Comparison of ENCODE assay signal across 8 cellular contexts in genomic region chr14:89425931-89426330, GRCh38. TPM values are rescaled to one million over a fixed set of nuclear protein-coding genes. Genes with fewer than 3 reads are reported as not detected.
DNase-seq lines count a peak whose midpoint lies in the region; TF ChIP-seq lines count a peak whose summit lies in the region.

No MANE protein-coding gene starts in this region.

- TF ChIP-seq CTCF in kidney epithelial cell (IDR thresholded peaks at IDR 0.05; ENCODE audit: insufficient read depth, low read length, poor library complexity, severe bottlenecking) (no peak), type B pancreatic cell (conservative IDR thresholded peaks at IDR 0.05) (no peak)

- peaks cover 53% of the 10 kb centered on the region for H3K4me1 Mint-ChIP-seq in type B pancreatic cell (ENCODE audit: unreplicated experiment)

- H3K4me3 Mint-ChIP-seq in type B pancreatic cell: no peak overlapping the region

- H3K36me3 Mint-ChIP-seq in type B pancreatic cell: no peaks in the 10 kb centered on the region

- H3K27ac Mint-ChIP-seq in type B pancreatic cell: no peak overlapping the region

- no peaks in the 10 kb centered on the region for H3K27me3 ChIP-seq in kidney epithelial cell (ENCODE audit: control insufficient read depth, insufficient read depth, low read length)

- DNase-seq in EL (peak; percentile 99), H4 (ENCODE audit: low spot score) (peak; percentile 95), SW480 (ENCODE audit: low spot score) (peak; percentile 84), kidney epithelial cell (ENCODE audit: low read depth) (peak; percentile 96), type B pancreatic cell (ENCODE audit: extremely low spot score, unreplicated experiment) (no peak), NCI-H510A treated with DMSO at 0.1 percent for 48 hours (lab: John Stamatoyannopoulos, UW) (no peak), cerebellum (ENCODE audit: low spot score) (no peak), iPS-NIHi11 (ENCODE audit: low spot score) (no peak)

- no peak overlapping the region for H3K4me3 ChIP-seq in kidney epithelial cell (ENCODE audit: low read depth, low read length)

- H3K36me3 ChIP-seq in kidney epithelial cell (ENCODE audit: control insufficient read depth, insufficient read depth, low read length): no peaks in the 10 kb centered on the region

- H3K27me3 Mint-ChIP-seq in type B pancreatic cell: peaks cover 8% of the 10 kb centered on the region

- peaks cover 3% of the 10 kb centered on the region for H3K9me3 Mint-ChIP-seq in type B pancreatic cell

RNA-seq across cellular contexts. Expression of gene FOXN3, which starts 8.9 kb away (rescaled TPM):
- 5.2 and 12.2 TPM in 2 replicates for total RNA-seq in H4 (2014; rRNA removed; shearing (Covaris generic))
- total RNA-seq in kidney epithelial cell (34.5 and 49.4 TPM in 2 replicates), type B pancreatic cell (ENCODE audit: low replicate concordance) (40.4 and 73.5 TPM in 2 replicates), cerebellum (57.6 TPM)

Comparison
In these comparisons a context has a peak if more than half of its experiments do, and no peak if none do; other contexts are left out.
1. DNase-seq: peak in EL (single experiment), H4 (single experiment), SW480 (single experiment) and kidney epithelial cell (single experiment); none in type B pancreatic cell (single experiment), NCI-H510A treated with DMSO at 0.1 percent for 48 hours (single experiment), cerebellum (single experiment) and iPS-NIHi11 (single experiment).